In the genomic region with DNA sequence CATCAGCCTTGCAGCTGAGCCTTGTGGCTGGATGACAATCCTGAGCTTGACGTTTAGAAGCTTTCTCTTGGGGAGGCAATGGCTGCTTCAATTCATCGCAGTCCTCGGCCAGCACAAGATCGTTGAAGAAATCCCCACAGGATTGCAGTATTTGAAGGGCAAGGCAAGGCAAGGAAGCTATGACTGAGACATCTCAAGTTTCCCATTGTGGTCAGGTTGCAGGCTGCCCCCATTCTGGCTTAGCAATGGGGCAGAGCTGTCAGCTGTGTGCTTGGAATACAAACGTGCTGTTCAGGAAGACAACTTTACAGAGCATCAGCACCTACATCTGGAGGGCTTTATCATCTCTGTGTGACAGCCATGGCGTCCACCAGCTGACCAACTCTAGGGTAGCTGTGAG, we compare ENCODE assay signal across 19 cellular contexts.
DNase-seq lines count a peak whose midpoint lies in the region; ATAC-seq and TF ChIP-seq lines count a peak whose summit lies in the region.
"Had no signal": no experiment of that assay in that cellular context is flagged by ENCODE, and none has a peak within 500 bp of the region (broad histone marks: within the 10 kb centered on the region; RNA-seq: fewer than 3 reads in every experiment).

No MANE protein-coding gene starts in this region.

- H3K36me3 Mint-ChIP-seq in glutamatergic neuron (ENCODE audit: unreplicated experiment), result peaks cover 4% of the 10 kb centered on the region
- H3K36me3 Mint-ChIP-seq: T-cell had no signal

- no peak overlapping the region for H3K18ac ChIP-seq in trophoblast cell (ENCODE audit: low read length)

- no peak overlapping the region for H3K14ac ChIP-seq in trophoblast cell (ENCODE audit: low read length)

- H2BK5ac ChIP-seq in trophoblast cell (ENCODE audit: low read depth, low read length, poor library complexity), result no peak overlapping the region

- no CpG with 5 or more reads among the region's 6 CpGs for WGBS in trophoblast cell (ENCODE audit: extremely low coverage, insufficient coverage, insufficient read length)
- 77% methylated on average over 6 of the region's 6 CpGs for WGBS in right cardiac atrium

- no peak overlapping the region for H3K9ac ChIP-seq in trophoblast cell (ENCODE audit: low read length)

- no peak overlapping the region for H4K12ac ChIP-seq in trophoblast cell (ENCODE audit: low read depth, low read length)

- H3K27ac ChIP-seq in trophoblast cell (ENCODE audit: low read depth, low read length) (no peak overlapping the region), right cardiac atrium (ENCODE audit: low read length) (no peak overlapping the region)
- H3K27ac ChIP-seq: A549, C4-2B, transverse colon had no signal

- no peaks in the 10 kb centered on the region for H3K9me3 Mint-ChIP-seq in glutamatergic neuron (ENCODE audit: unreplicated experiment)
- H3K9me3 Mint-ChIP-seq: activated CD8-positive, alpha-beta T cell treated with anti-CD3 and anti-CD28 coated beads for 36 hours; central memory CD8-positive, alpha-beta T cell; T-cell had no signal

- intact Hi-C loops in right cardiac atrium (cut with DNase I), result no loop called here

- H3K4me3 Mint-ChIP-seq in glutamatergic neuron (ENCODE audit: unreplicated experiment), result no peak overlapping the region
- H3K4me3 Mint-ChIP-seq: activated CD8-positive, alpha-beta T cell treated with anti-CD3 and anti-CD28 coated beads for 36 hours; activated T-helper 1 cell treated with anti-CD3 and anti-CD28 coated beads, Interleukin-12 subunit alpha, Interleukin-12 subunit beta, Interleukin-2, Interleukin-4 antibody, amounts not matched to agents 30 ng/mL and 10 ng/mL and 1 ng/mL, durations not matched to agents 14 hours and 24 hours and 36 hours; central memory CD8-positive, alpha-beta T cell; T-cell had no signal

- peak overlapping the region; percentile 37 for H2BK120ac ChIP-seq in trophoblast cell (ENCODE audit: insufficient read depth, low read length, poor library complexity)

- peak overlapping the region; percentile 90 for H2BK12ac ChIP-seq in trophoblast cell (ENCODE audit: low read length)

- peaks cover 10% of the 10 kb centered on the region for H3K4me1 Mint-ChIP-seq in glutamatergic neuron (ENCODE audit: low read depth, unreplicated experiment)
- H3K4me1 Mint-ChIP-seq: central memory CD8-positive, alpha-beta T cell; T-cell had no signal

- no peak overlapping the region for H3K4me2 ChIP-seq in trophoblast cell (ENCODE audit: low read length)
- H3K4me2 ChIP-seq: A549 had no signal

- H3K4me1 ChIP-seq in trophoblast cell (ENCODE audit: control insufficient read depth in 1 of 2, insufficient read depth in 2 of 2, low read length in 2 of 2) (peaks cover 8 to 9% of the 10 kb centered on the region in 2 experiments), right cardiac atrium (ENCODE audit: control insufficient read depth, insufficient read depth, low read length) (peaks cover 2% of the 10 kb centered on the region)

- peak; percentile 32 for DNase-seq in DMS79 treated with DMSO at 0.1 percent for 48 hours (lab: John Stamatoyannopoulos, UW)
- DNase-seq in SK-N-DZ (ENCODE audit: low spot score), result peak; percentile 31
- no peak for DNase-seq in glutamatergic neuron
- DNase-seq in trophoblast cell, result no peak
- no peak for DNase-seq in right cardiac atrium
- no peak for DNase-seq in activated effector memory CD4-positive, alpha-beta T cell treated with Interleukin-2 at 50 U/mL for 16 hours
- DNase-seq: activated CD8-positive, alpha-beta T cell treated with anti-CD3 and anti-CD28 coated beads for 36 hours; DMS53; HCEC 1CT; left colon; NCI-H146; T-cell; transverse colon had no signal

- H3K27ac Mint-ChIP-seq in glutamatergic neuron (ENCODE audit: unreplicated experiment), result peak overlapping the region; percentile 46
- H3K27ac Mint-ChIP-seq: activated CD8-positive, alpha-beta T cell treated with anti-CD3 and anti-CD28 coated beads for 36 hours; activated T-helper 1 cell treated with anti-CD3 and anti-CD28 coated beads, Interleukin-12 subunit alpha, Interleukin-12 subunit beta, Interleukin-2, Interleukin-4 antibody, amounts not matched to agents 30 ng/mL and 10 ng/mL and 1 ng/mL, durations not matched to agents 14 hours and 24 hours and 36 hours; T-cell had no signal

- H3K9me3 ChIP-seq in trophoblast cell (ENCODE audit: insufficient read depth, low read depth, low read length) (no peaks in the 10 kb centered on the region), right cardiac atrium (ENCODE audit: control insufficient read depth, low read length) (no peaks in the 10 kb centered on the region)
- H3K9me3 ChIP-seq: A549, transverse colon had no signal

- no peak for TF ChIP-seq CTCF in glutamatergic neuron (IDR thresholded peaks at IDR 0.05; ENCODE audit: partially characterized antibody, unreplicated experiment)

- peaks cover 5% of the 10 kb centered on the region for H3K79me1 ChIP-seq in trophoblast cell (ENCODE audit: low read length)

- ATAC-seq in right cardiac atrium, result no peak
- no peak for ATAC-seq in GM18502 (IDR thresholded peaks at IDR 0.05; ENCODE audit: poor library complexity, unreplicated experiment)
- ATAC-seq in HG03460 (IDR thresholded peaks at IDR 0.05; ENCODE audit: unreplicated experiment), result no peak
- ATAC-seq: A549; activated CD8-positive, alpha-beta T cell treated with anti-CD3 and anti-CD28 coated beads for 36 hours; left colon; T-cell had no signal

- no peak overlapping the region for H3K4ac ChIP-seq in trophoblast cell (ENCODE audit: low read depth, low read length)

- H3K27me3 ChIP-seq in trophoblast cell (ENCODE audit: insufficient read depth, low read length) (no peaks in the 10 kb centered on the region), right cardiac atrium (ENCODE audit: control insufficient read depth, insufficient read depth) (no peaks in the 10 kb centered on the region)
- H3K27me3 ChIP-seq: transverse colon had no signal

- H3K23ac ChIP-seq in trophoblast cell (ENCODE audit: low read length), result no peak overlapping the region

- peak overlapping the region; percentile 25 for H2AFZ ChIP-seq in trophoblast cell (ENCODE audit: insufficient read depth, low read length, poor library complexity)

- peak overlapping the region; percentile 75 for H2AK5ac ChIP-seq in trophoblast cell (ENCODE audit: low read length)

- H4K8ac ChIP-seq in trophoblast cell (ENCODE audit: low read depth, low read length), result no peak overlapping the region

- no peaks in the 10 kb centered on the region for H3K79me2 ChIP-seq in trophoblast cell (ENCODE audit: control insufficient read depth, insufficient read depth, low read length, poor library complexity)

- H3K36me3 ChIP-seq in trophoblast cell (ENCODE audit: control insufficient read depth in 1 of 2, insufficient read depth in 2 of 2, low read length in 2 of 2), result no peaks in the 10 kb centered on the region
- H3K36me3 ChIP-seq: transverse colon had no signal

- H3K27me3 Mint-ChIP-seq in glutamatergic neuron (ENCODE audit: unreplicated experiment), result no peaks in the 10 kb centered on the region
- H3K27me3 Mint-ChIP-seq: activated CD8-positive, alpha-beta T cell treated with anti-CD3 and anti-CD28 coated beads for 36 hours; central memory CD8-positive, alpha-beta T cell; T-cell had no signal

- H3K4me3 ChIP-seq in trophoblast cell (ENCODE audit: low read depth, low read length) (no peak overlapping the region), right cardiac atrium (ENCODE audit: low read length) (no peak overlapping the region)
- H3K4me3 ChIP-seq: A549, transverse colon had no signal

- no peak overlapping the region for H4K91ac ChIP-seq in trophoblast cell (ENCODE audit: low read depth, low read length)

Comparison
In these comparisons a context has a peak if more than half of its experiments do, and no peak if none do; other contexts are left out.
1. DNase-seq: peak in DMS79 treated with DMSO at 0.1 percent for 48 hours (single experiment) and SK-N-DZ (single experiment); none in glutamatergic neuron (single experiment), trophoblast cell (0 of 2), right cardiac atrium (0 of 3) and activated effector memory CD4-positive, alpha-beta T cell treated with Interleukin-2 at 50 U/mL for 16 hours (single experiment).